8 cellular contexts compared by ENCODE assay signal in genomic region chr2:25674003-25674362, GRCh38. TPM values are rescaled to one million over a fixed set of nuclear protein-coding genes. Genes with fewer than 3 reads are reported as not detected.
DNase-seq lines count a peak whose midpoint lies in the region; ATAC-seq and TF ChIP-seq lines count a peak whose summit lies in the region.

No MANE protein-coding gene starts in this region.

- no peaks in the 10 kb centered on the region for H3K36me3 ChIP-seq in HUES6 (ENCODE audit: control insufficient read depth, insufficient read depth, low read length)

- H3K4me1 Mint-ChIP-seq in naive B cell = peaks cover 5 to 27% (median 6%) of the 10 kb centered on the region in 3 donors

- POLR2A ChIA-PET in AG04450 (lab: Yijun Ruan, JAX) = no interaction called here

- H3K4me3 Mint-ChIP-seq in naive B cell = peak overlapping the region; percentile 84 to 93 (median 87)

- no peaks in the 10 kb centered on the region for H3K27me3 Mint-ChIP-seq in naive B cell

- CTCF ChIA-PET in AG04450 (lab: Charles Lee) = interaction anchor here (0.7 to 1.1 kb wide), 3 partner anchors 9 to 511 kb away, joined by 3 to 7 read pairs (median 3); no protein-coding TSS in a partner anchor

- peaks cover 14% of the 10 kb centered on the region for H3K4me1 ChIP-seq in HUES6 (ENCODE audit: control insufficient read depth, insufficient read depth, low read length)

- H3K27me3 ChIP-seq in AG04450 (ENCODE audit: control insufficient read depth, insufficient read depth, low read length) (peaks cover 4% of the 10 kb centered on the region), HUES6 (ENCODE audit: control insufficient read depth, insufficient read depth, low read length) (peaks cover 28% of the 10 kb centered on the region)

- H3K27ac ChIP-seq in AG04450 (ENCODE audit: low read depth, low read length) (no peak overlapping the region), HUES6 (ENCODE audit: low read depth, low read length) (no peak overlapping the region)

- H3K36me3 Mint-ChIP-seq in naive B cell = no peaks in the 10 kb centered on the region

- H3K9me3 ChIP-seq in AG04450 (ENCODE audit: control insufficient read depth, insufficient read depth, low read length) = no peaks in the 10 kb centered on the region; the same call in none of the 2 replicates
- no peaks in the 10 kb centered on the region for H3K9me3 ChIP-seq in HUES6 (ENCODE audit: control insufficient read depth, insufficient read depth, low read depth, low read length)

- no peak for TF ChIP-seq CTCF in AG04450 (IDR thresholded peaks at IDR 0.05; ENCODE audit: low read depth, low read length)

- H3K27ac Mint-ChIP-seq in naive B cell = peak overlapping the region; percentile 44 to 90 (median 69)

- ATAC-seq in naive B cell (ENCODE audit: low read depth in 2 of 2) = peak in 1 of 2 donors; percentile 43
- ATAC-seq in HG03378 (IDR thresholded peaks at IDR 0.05; ENCODE audit: unreplicated experiment) = no peak

- H3K9me3 Mint-ChIP-seq in naive B cell = no peaks in the 10 kb centered on the region

- DNase-seq in AG04450 (ENCODE audit: low read depth, low spot score) (no peak), cerebellar cortex (ENCODE audit: low spot score) (peak; percentile 55), naive B cell (no peak), NCI-H2029 treated with DMSO at 0.1 percent for 48 hours (lab: John Stamatoyannopoulos, UW) (no peak), MV-4-11 (lab: John Stamatoyannopoulos, UW) (no peak)
- DNase-seq in stimulated activated CD4-positive, alpha-beta T cell treated with anti-CD3 and anti-CD28 coated beads, Interleukin-12 subunit alpha, Interleukin-12 subunit beta, amount 100 ng/mL, for 4 hours = no peak

- peak overlapping the region; percentile 60 for H3K4me3 ChIP-seq in AG04450 (ENCODE audit: low read depth, low read length)
- H3K4me3 ChIP-seq in HUES6 (ENCODE audit: low read depth, low read length) = peak overlapping the region; percentile 51

- peak overlapping the region; percentile 9 for H3K9ac ChIP-seq in HUES6 (ENCODE audit: low read length)

RNA-seq across cellular contexts. Expression of gene DTNB, which starts 0.6 kb away (rescaled TPM):
- polyA plus RNA-seq in AG04450 (2011; rRNA removed) = 12.1 and 12.5 TPM in 2 replicates
- polyA minus RNA-seq in AG04450 (2011; rRNA and poly(A)+ RNA removed) = 11.6 and 17.3 TPM in 2 replicates
- 10 to 100 TPM in 5 of 6 donors, 1 to 10 TPM in 1; 7.8 to 25.4 (median 16.1) TPM for polyA plus RNA-seq in naive B cell (ENCODE audit: low read depth in 6 of 6)
